14 cellular contexts compared by ENCODE assay signal in genomic region chr2:33602216-33602830, GRCh38.
"Had no signal": no experiment of that assay in that cellular context is flagged by ENCODE, and none has a peak within 500 bp of the region (broad histone marks: within the 10 kb centered on the region; RNA-seq: fewer than 3 reads in every experiment).

No MANE protein-coding gene starts in this region.

- H3K27ac ChIP-seq: adrenal gland, left ventricle myocardium inferior had no signal

- H3K9me3 ChIP-seq: adrenal gland, left ventricle myocardium inferior had no signal

- H3K36me3 Mint-ChIP-seq: brain had no signal

- H3K4me3 Mint-ChIP-seq: activated CD8-positive, alpha-beta T cell treated with anti-CD3 and anti-CD28 coated beads for 36 hours; nephron progenitor cell; stimulated activated naive CD8-positive, alpha-beta T cell treated with anti-CD3 and anti-CD28 coated beads, Interleukin-15, Interleukin-2, amounts not matched to agents 100 ng/mL and 50 ng/mL, for 24 hours had no signal

- H3K27me3 Mint-ChIP-seq: activated CD8-positive, alpha-beta T cell treated with anti-CD3 and anti-CD28 coated beads for 36 hours; stimulated activated naive CD8-positive, alpha-beta T cell treated with anti-CD3 and anti-CD28 coated beads, Interleukin-15, Interleukin-2, amounts not matched to agents 100 ng/mL and 50 ng/mL, for 24 hours had no signal

- H3K9me3 Mint-ChIP-seq: activated CD8-positive, alpha-beta T cell treated with anti-CD3 and anti-CD28 coated beads for 36 hours; stimulated activated naive CD8-positive, alpha-beta T cell treated with anti-CD3 and anti-CD28 coated beads, Interleukin-15, Interleukin-2, amounts not matched to agents 100 ng/mL and 50 ng/mL, for 24 hours had no signal

- DNase-seq: activated CD8-positive, alpha-beta memory T cell treated with anti-CD3 and anti-CD28 coated beads, Interleukin-2, amount 50 U/mL, for 48 hours; activated CD8-positive, alpha-beta T cell treated with anti-CD3 and anti-CD28 coated beads for 36 hours; activated naive CD4-positive, alpha-beta T cell treated with anti-CD3 and anti-CD28 coated beads, Interleukin-2, amount 50 U/mL, for 16 hours; adrenal gland; dermis blood vessel endothelial cell; islet precursor cell; left ventricle myocardium inferior; mesendoderm; nephron progenitor cell; stimulated activated CD4-positive, alpha-beta T cell treated with anti-CD3 and anti-CD28 coated beads, Interleukin-15, amount 100 ng/mL, for 24 hours; stimulated activated CD4-positive, alpha-beta T cell treated with anti-CD3 and anti-CD28 coated beads, Interleukin-4, amount 100 ng/mL, for 24 hours; T-helper 9 cell had no signal

- H3K36me3 ChIP-seq: adrenal gland, left ventricle myocardium inferior had no signal

- H3K27me3 ChIP-seq: adrenal gland had no signal

- ATAC-seq: activated CD8-positive, alpha-beta T cell treated with anti-CD3 and anti-CD28 coated beads for 36 hours had no signal

- H3K27ac Mint-ChIP-seq: activated CD8-positive, alpha-beta T cell treated with anti-CD3 and anti-CD28 coated beads for 36 hours; brain; nephron progenitor cell; stimulated activated naive CD8-positive, alpha-beta T cell treated with anti-CD3 and anti-CD28 coated beads, Interleukin-15, Interleukin-2, amounts not matched to agents 100 ng/mL and 50 ng/mL, for 24 hours had no signal

- H3K4me3 ChIP-seq: adrenal gland, left ventricle myocardium inferior had no signal
